Comparison of ENCODE assay signal across 8 cellular contexts in the genomic region with DNA sequence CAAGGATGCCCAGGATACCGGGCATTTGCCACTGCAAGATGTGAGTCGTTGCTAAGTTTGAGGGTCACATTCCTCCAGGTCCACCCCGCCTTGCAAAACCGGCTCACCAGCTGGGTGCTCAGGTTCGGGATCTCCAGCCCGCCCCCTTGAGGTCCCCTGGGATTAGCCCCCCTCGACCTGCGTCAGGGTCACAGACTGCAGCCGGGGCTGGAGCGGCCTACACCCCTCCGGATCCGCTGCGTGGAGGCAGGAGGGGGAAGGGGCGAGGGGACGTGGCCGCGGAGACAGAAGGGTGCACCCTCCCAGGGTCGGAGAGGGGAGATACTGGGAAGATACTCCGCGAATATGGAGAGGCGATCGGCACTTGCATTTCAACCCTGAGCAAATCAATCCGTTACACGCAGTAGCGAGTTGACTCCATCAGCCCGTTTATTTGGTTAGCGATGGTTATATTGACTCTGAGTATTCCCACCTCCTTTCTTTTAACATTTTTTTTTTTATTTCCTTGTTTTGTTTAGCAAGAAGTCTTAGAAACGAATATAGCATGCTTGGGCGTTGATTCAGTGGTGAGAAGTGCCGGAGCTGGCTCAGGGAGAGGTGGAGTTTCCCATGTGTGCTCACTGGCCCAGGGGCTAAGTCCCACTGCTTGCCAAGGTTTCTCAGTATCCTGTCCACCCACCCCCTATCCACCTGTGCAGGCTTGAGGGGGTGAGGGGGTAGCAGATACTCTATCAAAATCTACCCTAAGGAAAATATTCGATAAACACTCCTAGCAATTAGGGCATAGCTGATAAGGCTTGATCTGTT. TPM values are rescaled to one million over a fixed set of nuclear protein-coding genes. Genes with fewer than 3 reads are reported as not detected.
DNase-seq lines count a peak whose midpoint lies in the region; ATAC-seq, FAIRE-seq and TF ChIP-seq lines count a peak whose summit lies in the region.

No MANE protein-coding gene starts in this region.

- intact Hi-C loops in GM12878 (cut with micrococcal nuclease; ENCODE audit: unreplicated experiment) = loop anchor here (1.0 to 10.0 kb wide), 3 partner anchors 25 to 314 kb away; a partner anchor contains a TSS

- TF ChIP-seq EP300 in GM12878 (IDR thresholded peaks at IDR 0.05; ENCODE audit: borderline replicate concordance in 1 of 2, control insufficient read depth in 1 of 2, low read depth in 2 of 2, low read length in 2 of 2) = no peak

- H3K4me1 ChIP-seq in SJCRH30 = peaks cover 32% of the 10 kb centered on the region
- peaks cover 17% of the 10 kb centered on the region for H3K4me1 ChIP-seq in GM12878 (ENCODE audit: control insufficient read depth, insufficient read depth, low read length)

- H3K36me3 ChIP-seq in SJCRH30 (peaks cover 3% of the 10 kb centered on the region), GM12878 (ENCODE audit: control insufficient read depth in 2 of 2, insufficient read depth in 2 of 2, low read length in 1 of 2) (no peaks in the 10 kb centered on the region)

- BruUV-seq in GM12878 (replicated peaks; lab: Mats Ljungman, UMichigan) = no TSS peak

- peak overlapping the region; percentile 94 for H3K9ac ChIP-seq in GM12878 (ENCODE audit: control insufficient read depth, insufficient read depth, low read length)

- WGBS in GM12878 (ENCODE audit: insufficient coverage, insufficient replicate concordance, low lambda C conversion rate, missing lambda C conversion rate) = under 1% methylated on average over 30 of the region's 31 CpGs

- peak overlapping the region; percentile 99 for H3K4me3 ChIP-seq in SJCRH30
- peak overlapping the region; percentile 100 for H3K4me3 ChIP-seq in GM12878

- RAD21 ChIA-PET in GM12878 (lab: Charles Lee; ENCODE audit: unreplicated experiment) = interaction anchor here (1.1 to 6.0 kb wide), 8 partner anchors 8 to 204 kb away, joined by 3 to 50 read pairs (median 8); a partner anchor contains a TSS

- peak; percentile 15 for TF ChIP-seq POLR2A in GM18951 (IDR thresholded peaks at IDR 0.05; ENCODE audit: extremely low read depth, insufficient read depth, insufficient read length)
- peak; percentile 84 for TF ChIP-seq POLR2A in GM12878 (IDR thresholded peaks at IDR 0.05; ENCODE audit: low read depth, low read length)

- no peak for FAIRE-seq in GM12878 (lab: Jason Lieb, UNC)

- CTCF ChIA-PET in GM12878 (lab: Yijun Ruan, JAX) = interaction anchor here (0.7 to 1.9 kb wide), 4 partner anchors 10 to 290 kb away, joined by 3 to 8 read pairs (median 5); no protein-coding TSS in a partner anchor

- peak in 1 of 3 experiments; percentile 11; a peak in 1 of 6 replicates for TF ChIP-seq CTCF in GM12878 (IDR thresholded peaks at IDR 0.05 in 2 of 3, conservative IDR thresholded peaks at IDR 0.05 in 1 of 3; ENCODE audit: control insufficient read depth in 2 of 3, extremely low read depth in 1 of 3, insufficient read depth in 1 of 3, low read depth in 3 of 3, low read length in 3 of 3)

- peak overlapping the region; percentile 63 for H2AFZ ChIP-seq in GM12878 (ENCODE audit: control insufficient read depth, low read depth, low read length)

- H4K20me1 ChIP-seq in GM12878 (ENCODE audit: control insufficient read depth, insufficient read depth) = no peaks in the 10 kb centered on the region

- TF ChIP-seq RAD21 in GM12878 (IDR thresholded peaks at IDR 0.05; ENCODE audit: insufficient read depth, low read depth, low read length) = 0 out of 2 replicates have a peak, but pooled peaks have one; percentile 23

- POLR2A ChIA-PET in GM12878 (lab: Charles Lee) = interaction anchor here (0.6 to 6.8 kb wide), 7 partner anchors 9 to 677 kb away, joined by 3 to 59 read pairs (median 7); a partner anchor contains a TSS

- H3K79me2 ChIP-seq in GM12878 (ENCODE audit: control insufficient read depth, insufficient read depth, low read length) = peaks cover 57% of the 10 kb centered on the region

- H3K9me3 ChIP-seq in SJCRH30 (replicated peaks) = no peaks in the 10 kb centered on the region
- H3K9me3 ChIP-seq in GM12878 (replicated peaks; ENCODE audit: control insufficient read depth, insufficient read depth, low read length) = no peaks in the 10 kb centered on the region

- in situ Hi-C loops in GM18951 (cut with MboI; ENCODE audit: low sequenced_read_pairs, unreplicated experiment) = no loop called here
- in situ Hi-C loops in GM12878 (cut with MboI) = no loop called here

- SMC1A ChIA-PET in GM12878 (lab: Charles Lee; ENCODE audit: uncharacterized antibody, unreplicated experiment) = interaction anchor here (1.4 to 2.2 kb wide), 4 partner anchors 9 to 313 kb away, joined by 4 to 8 read pairs (median 6); no protein-coding TSS in a partner anchor

- peak overlapping the region; percentile 68 for H3K4me2 ChIP-seq in GM12878 (ENCODE audit: control insufficient read depth, insufficient read depth)

- ATAC-seq in HG03196 (IDR thresholded peaks at IDR 0.05; ENCODE audit: unreplicated experiment) (peak; percentile 28), GM12878 (peak; percentile 61), HG03469 (IDR thresholded peaks at IDR 0.05; ENCODE audit: unreplicated experiment) (no peak)

- no peaks in the 10 kb centered on the region for H3K27me3 ChIP-seq in SJCRH30
- no peaks in the 10 kb centered on the region for H3K27me3 ChIP-seq in GM12878 (replicated peaks in 1 of 2; ENCODE audit: control insufficient read depth in 2 of 2, insufficient read depth in 2 of 2, low read length in 1 of 2)

- DNase-seq in C1 segment of cervical spinal cord (lab: John Stamatoyannopoulos, UW) (peak in 11 of 14 donors; percentile 6 to 83 (median 48)), SJCRH30 (peak; percentile 57), GM12878 (ENCODE audit: low read depth, low spot score) (no peak), hypothalamus (lab: John Stamatoyannopoulos, UW) (peak in 44 of 51 donors; percentile 14 to 76 (median 48)), pulmonary artery endothelial cell (ENCODE audit: low read depth, low spot score) (peak; percentile 39)

- H3K27ac ChIP-seq in SJCRH30 (peak overlapping the region; percentile 90), GM12878 (ENCODE audit: control insufficient read depth, insufficient read depth) (peak overlapping the region; percentile 96)

TF ChIP-seq in GM12878, 131 proteins besides CTCF, POLR2A, EP300 and RAD21 (continues in another document):
- TF ChIP-seq HDAC6 (IDR thresholded peaks at IDR 0.05; ENCODE audit: unreplicated experiment) (no peak), CREM (IDR thresholded peaks at IDR 0.05; ENCODE audit: low read depth) (peak; percentile 17; the same call in 1 of the 2 replicates)
- TF ChIP-seq, protein P1, sequence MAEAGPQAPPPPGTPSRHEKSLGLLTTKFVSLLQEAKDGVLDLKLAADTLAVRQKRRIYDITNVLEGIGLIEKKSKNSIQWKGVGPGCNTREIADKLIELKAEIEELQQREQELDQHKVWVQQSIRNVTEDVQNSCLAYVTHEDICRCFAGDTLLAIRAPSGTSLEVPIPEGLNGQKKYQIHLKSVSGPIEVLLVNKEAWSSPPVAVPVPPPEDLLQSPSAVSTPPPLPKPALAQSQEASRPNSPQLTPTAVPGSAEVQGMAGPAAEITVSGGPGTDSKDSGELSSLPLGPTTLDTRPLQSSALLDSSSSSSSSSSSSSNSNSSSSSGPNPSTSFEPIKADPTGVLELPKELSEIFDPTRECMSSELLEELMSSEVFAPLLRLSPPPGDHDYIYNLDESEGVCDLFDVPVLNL (IDR thresholded peaks at IDR 0.05; ENCODE audit: low read depth, low read length) = no peak

RNA-seq across cellular contexts. Expression of a gene that starts 1.0 kb away (rescaled TPM):
- total RNA-seq in SJCRH30 (2014; rRNA removed; shearing (Covaris generic)) = 13.1 and 17.7 TPM in 2 replicates
- 126 and 141 TPM in 2 replicates for total RNA-seq in GM12878 (2013; cell fraction: nucleolus; rRNA removed)
- total RNA-seq in GM12878 (2014; rRNA removed) = 13.6 and 15.9 TPM in 2 replicates
- total RNA-seq in GM12878 (2014; rRNA removed; fragmentation: Illumina TruSeq; extraction: Trizol) = 17.8 and 20.4 TPM in 2 replicates
- 57.7 and 64.7 TPM in 2 replicates for total RNA-seq in GM12878 (2021)
- 70.8 TPM for polyA plus RNA-seq in GM12878 (2011; ENCODE audit: low read depth)
- 99.7 and 143 TPM in 2 replicates for polyA plus RNA-seq in GM12878 (2011; rRNA removed)
- 30.3 and 40.8 TPM in 2 replicates for polyA plus RNA-seq in GM12878 (2011; cell fraction: cytosol; rRNA removed)
- 41.7 and 46.0 TPM in 2 replicates for polyA plus RNA-seq in GM12878 (2011; cell fraction: nucleus; rRNA removed)
- polyA plus RNA-seq in GM12878 (2012) = 47.7 and 70.7 TPM in 2 replicates
- 76.6 and 99.0 TPM in 2 replicates for polyA plus RNA-seq in GM12878 (2014; fragmentation: Illumina TruSeq; extraction: Trizol)
- polyA plus RNA-seq in GM12878 (2014; fragmentation: Nextera tagmentation; extraction: Ambion mirVana) = 10 to 100 TPM in 1 of 2 experiments, 1 to 10 TPM in 1; 8.5 to 23.3 TPM
- 29.1 and 51.4 TPM in 2 replicates for polyA plus RNA-seq in GM12878 (2014; rRNA removed)
- polyA plus RNA-seq in GM12878 (2016; fragmentation: Nextera tagmentation; extraction: Ambion mirVana) = 10 to 100 TPM; 66.1 to 67.4 TPM
- polyA minus RNA-seq in GM12878 (2011; rRNA and poly(A)+ RNA removed) = 41.2 and 93.3 TPM in 2 replicates
- polyA minus RNA-seq in GM12878 (2011; cell fraction: cytosol; rRNA and poly(A)+ RNA removed) = 18.4 and 19.6 TPM in 2 replicates
- 16.2 and 23.5 TPM in 2 replicates for polyA minus RNA-seq in GM12878 (2011; cell fraction: nucleus; rRNA and poly(A)+ RNA removed)
- 13.9 and 19.7 TPM in 2 replicates for total RNA-seq in pulmonary artery endothelial cell

RNA-seq across cellular contexts. Expression of a gene that starts 35.4 kb away (rescaled TPM):
- total RNA-seq in SJCRH30 (2014; rRNA removed; shearing (Covaris generic)) = 7.0 and 8.8 TPM in 2 replicates
- total RNA-seq in GM12878 (2013; cell fraction: nucleolus; rRNA removed) = 35.3 and 38.4 TPM in 2 replicates
- total RNA-seq in GM12878 (2014; rRNA removed) (37.3 and 44.5 TPM in 2 replicates), GM12878 (2014; rRNA removed; fragmentation: Illumina TruSeq; extraction: Trizol) (30.0 and 32.4 TPM in 2 replicates), GM12878 (2021) (22.7 and 26.9 TPM in 2 replicates), pulmonary artery endothelial cell (37.0 and 39.0 TPM in 2 replicates)
- polyA plus RNA-seq in GM12878 (2011; ENCODE audit: low read depth) = 28.8 TPM
- polyA plus RNA-seq in GM12878 (2011; rRNA removed) (31.4 and 37.4 TPM in 2 replicates), GM12878 (2014; fragmentation: Illumina TruSeq; extraction: Trizol) (27.3 and 37.5 TPM in 2 replicates), GM12878 (2014; fragmentation: Nextera tagmentation; extraction: Ambion mirVana) (10 to 100 TPM; 15.0 to 23.3 TPM), GM12878 (2014; rRNA removed) (27.2 and 31.1 TPM in 2 replicates), GM12878 (2016; fragmentation: Nextera tagmentation; extraction: Ambion mirVana) (10 to 100 TPM; 49.8 to 55.1 TPM)
- 32.9 and 43.8 TPM in 2 replicates for polyA plus RNA-seq in GM12878 (2011; cell fraction: cytosol; rRNA removed)
- 13.2 and 14.8 TPM in 2 replicates for polyA plus RNA-seq in GM12878 (2011; cell fraction: nucleus; rRNA removed)
- polyA plus RNA-seq in GM12878 (2012) = 30.3 and 41.4 TPM in 2 replicates
- 43.3 and 51.9 TPM in 2 replicates for polyA minus RNA-seq in GM12878 (2011; rRNA and poly(A)+ RNA removed)
- polyA minus RNA-seq in GM12878 (2011; cell fraction: cytosol; rRNA and poly(A)+ RNA removed) = 15.5 and 18.2 TPM in 2 replicates
- polyA minus RNA-seq in GM12878 (2011; cell fraction: nucleus; rRNA and poly(A)+ RNA removed) = 8.2 and 10.6 TPM in 2 replicates
